In the genomic region with DNA sequence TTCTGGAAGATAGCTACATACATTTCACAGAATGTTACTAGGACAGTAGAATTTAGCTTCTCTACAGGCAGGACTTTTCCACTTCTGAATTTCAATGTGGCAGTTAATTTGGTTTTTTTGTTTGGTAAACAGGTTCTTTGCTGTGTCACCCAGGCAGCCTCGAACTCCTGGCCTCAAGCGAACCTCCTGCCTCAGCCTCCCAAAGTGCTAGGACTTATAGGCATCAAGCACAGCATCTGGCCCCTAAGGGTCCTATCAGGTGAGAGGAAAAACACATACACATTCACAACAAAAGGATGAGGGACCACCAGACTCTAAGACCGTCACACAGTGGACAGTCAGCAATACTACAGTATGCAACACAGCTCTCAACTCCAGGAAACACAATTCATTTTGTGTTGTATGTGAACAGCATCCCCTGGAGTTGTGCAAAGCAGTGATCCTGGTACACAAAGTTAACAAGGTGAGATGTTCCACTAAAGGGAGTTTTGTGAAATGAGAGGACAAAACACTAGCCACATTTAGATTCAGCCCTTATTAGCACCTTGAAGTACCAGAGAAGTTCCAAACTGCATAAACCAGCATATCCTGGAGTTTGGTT, we compare ENCODE assay signal across 22 cellular contexts. TPM values are rescaled to one million over a fixed set of nuclear protein-coding genes. Genes with fewer than 3 reads are reported as not detected.
DNase-seq lines count a peak whose midpoint lies in the region; ATAC-seq, FAIRE-seq and TF ChIP-seq lines count a peak whose summit lies in the region.
"Had no signal": no experiment of that assay in that cellular context is flagged by ENCODE, and none has a peak within 500 bp of the region (broad histone marks: within the 10 kb centered on the region; RNA-seq: fewer than 3 reads in every experiment).

No MANE protein-coding gene starts in this region.

- H3T11ph ChIP-seq in H9 (ENCODE audit: low read length), result no peak overlapping the region

- no peaks in the 10 kb centered on the region for H3K9me3 Mint-ChIP-seq in H9
- no peaks in the 10 kb centered on the region for H3K9me3 Mint-ChIP-seq in activated CD8-positive, alpha-beta memory T cell treated with anti-CD3 and anti-CD28 coated beads, Interleukin-2, amount 10 ng/mL, durations not matched to agents 7 days and 5 days (ENCODE audit: low read depth)
- H3K9me3 Mint-ChIP-seq: activated T-helper 17 cell treated with anti-CD3 and anti-CD28 coated beads, Interleukin-2, amount 50 U/mL, for 72 hours; dendritic cell treated with granulocyte-macrophage colony-stimulating factor and Interleukin-4, amounts not matched to agents 40 ng/mL and 50 ng/mL, for 4 days; immature natural killer cell had no signal

- TF ChIP-seq POLR2A in K562 (conservative IDR thresholded peaks at IDR 0.05), result no peak

- no peaks in the 10 kb centered on the region for H3K9me2 ChIP-seq in DOHH2 (replicated peaks; ENCODE audit: control insufficient read depth, low read length)

- in situ Hi-C loops in K562 (cut with MboI), result no loop called here

- no peaks in the 10 kb centered on the region for H3K9me1 ChIP-seq in K562 (ENCODE audit: control insufficient read depth, insufficient read depth, low read length)

- no peak overlapping the region for H2BK120ac ChIP-seq in H9 (ENCODE audit: low read depth, low read length, poor library complexity, severe bottlenecking)

- H4K5ac ChIP-seq in H9 (ENCODE audit: insufficient read length, low read depth, low read length), result peak overlapping the region; percentile 37

- H3K79me2 ChIP-seq in DOHH2 (ENCODE audit: control insufficient read depth, low read length) (peaks cover 100% of the 10 kb centered on the region), H9 (ENCODE audit: insufficient read depth, low read length) (peaks cover 3% of the 10 kb centered on the region; the same call in 1 of the 2 replicates), K562 (ENCODE audit: control insufficient read depth, insufficient read depth, low read length) (peaks cover 100% of the 10 kb centered on the region)

- no peak overlapping the region for H3K27ac ChIP-seq in DOHH2 (ENCODE audit: low read depth, low read length)
- H3K27ac ChIP-seq in H9 (ENCODE audit: insufficient read length, low read depth, low read length), result no peak overlapping the region
- no peak overlapping the region for H3K27ac ChIP-seq in K562 (ENCODE audit: extremely low read depth, low read depth, low read length)
- H3K27ac ChIP-seq: left ventricle myocardium inferior, neural progenitor cell, upper lobe of left lung had no signal

- H3K56ac ChIP-seq in H9 (ENCODE audit: insufficient read length, low read depth, low read length), result no peak overlapping the region

- H3K9me3 ChIP-seq in DOHH2 (ENCODE audit: control insufficient read depth, insufficient read depth, low read length) (no peaks in the 10 kb centered on the region), H9 (ENCODE audit: control insufficient read depth, low read depth, low read length) (no peaks in the 10 kb centered on the region), K562 (replicated peaks; ENCODE audit: control insufficient read depth, insufficient read depth, low read depth, low read length) (no peaks in the 10 kb centered on the region)
- H3K9me3 ChIP-seq: HAP-1, left ventricle myocardium inferior, upper lobe of left lung had no signal

- no peak for TF ChIP-seq RAD21 in K562 (CRISPR knock-in tag; conservative IDR thresholded peaks at IDR 0.05 in 1 of 2, IDR thresholded peaks at IDR 0.05 in 1 of 2)

- peaks cover 61% of the 10 kb centered on the region for H3K4me1 ChIP-seq in DOHH2 (ENCODE audit: control insufficient read depth, low read length)
- H3K4me1 ChIP-seq in H9 (ENCODE audit: insufficient read depth, low read length), result no peaks in the 10 kb centered on the region; the same call in 1 of the 2 replicates
- H3K4me1 ChIP-seq in K562 (replicated peaks in 1 of 2; ENCODE audit: control insufficient read depth in 2 of 2, insufficient read depth in 2 of 2, low read length in 2 of 2), result peaks cover 2 to 3% of the 10 kb centered on the region in 2 experiments; a peak in 1 of 5 replicates

- no peaks in the 10 kb centered on the region for H3F3A ChIP-seq in DOHH2 (ENCODE audit: control insufficient read depth, insufficient read depth)

- no peak overlapping the region for H2BK12ac ChIP-seq in H9 (ENCODE audit: insufficient read length, low read depth, low read length)

- H3K27me3 ChIP-seq in DOHH2 (ENCODE audit: control insufficient read depth, low read length) (no peaks in the 10 kb centered on the region), H9 (ENCODE audit: insufficient read depth, low read length) (peaks cover 3% of the 10 kb centered on the region; the same call in 1 of the 2 replicates), K562 (ENCODE audit: control insufficient read depth in 2 of 2, insufficient read depth in 2 of 2, low read length in 2 of 2) (no peaks in the 10 kb centered on the region)
- H3K27me3 ChIP-seq: upper lobe of left lung had no signal

- no peak overlapping the region for H3K23ac ChIP-seq in H9 (ENCODE audit: insufficient read length, low read depth, low read length)

- H3K4me3 ChIP-seq in DOHH2 (ENCODE audit: low read length) (no peak overlapping the region), K562 (no peak overlapping the region), retinal pigment epithelial cell (ENCODE audit: low read length) (no peak overlapping the region)
- H3K4me3 ChIP-seq: HAP-1, left ventricle myocardium inferior, neural progenitor cell, upper lobe of left lung had no signal

- H3K23me2 ChIP-seq in H9 (ENCODE audit: insufficient read length, low read depth, low read length, poor library complexity, severe bottlenecking), result no peaks in the 10 kb centered on the region

- TF ChIP-seq CTCF in DOHH2 (IDR thresholded peaks at IDR 0.05; ENCODE audit: low read depth, low read length, poor library complexity, severe bottlenecking), result peak; percentile 33
- TF ChIP-seq CTCF in H9 (conservative IDR thresholded peaks at IDR 0.05), result peak; percentile 32; the same call in 1 of the 3 replicates
- TF ChIP-seq CTCF in K562 (IDR thresholded peaks at IDR 0.05 in 2 of 3, conservative IDR thresholded peaks at IDR 0.05 in 1 of 3; ENCODE audit: insufficient read depth in 2 of 3, low read depth in 1 of 3, low read length in 3 of 3), result 0 out of 6 replicates have a peak, but pooled peaks of 2 of the 3 experiments have one; percentile 8 to 18
- peak; percentile 2 for TF ChIP-seq CTCF in retinal pigment epithelial cell (conservative IDR thresholded peaks at IDR 0.05; ENCODE audit: low read depth, low read length)

- H3K9ac ChIP-seq in H9 (ENCODE audit: extremely low read depth, insufficient read length, low read length), result no peak overlapping the region
- H3K9ac ChIP-seq in K562 (ENCODE audit: insufficient read depth in 1 of 2, low read depth in 2 of 2, low read length in 2 of 2), result no peak overlapping the region
- H3K9ac ChIP-seq: neural progenitor cell had no signal

- H2AK5ac ChIP-seq in H9 (ENCODE audit: insufficient read length, low read length), result no peak overlapping the region

- H3K4me3 Mint-ChIP-seq in H9, result no peak overlapping the region
- no peak overlapping the region for H3K4me3 Mint-ChIP-seq in activated CD8-positive, alpha-beta memory T cell treated with anti-CD3 and anti-CD28 coated beads, Interleukin-2, amount 10 ng/mL, durations not matched to agents 7 days and 5 days
- H3K4me3 Mint-ChIP-seq: activated CD4-positive, alpha-beta T cell treated with anti-CD3 and anti-CD28 coated beads for 36 hours; activated T-helper 17 cell treated with anti-CD3 and anti-CD28 coated beads, Interleukin-2, amount 50 U/mL, for 72 hours; dendritic cell treated with granulocyte-macrophage colony-stimulating factor and Interleukin-4, amounts not matched to agents 40 ng/mL and 50 ng/mL, for 4 days; immature natural killer cell; neural progenitor cell had no signal

- H4K8ac ChIP-seq in H9 (replicated peaks; ENCODE audit: insufficient read length, low read depth, low read length), result no peak overlapping the region

- H3K79me1 ChIP-seq in H9 (ENCODE audit: insufficient read depth, low read depth, low read length, poor library complexity, severe bottlenecking), result peaks cover 3% of the 10 kb centered on the region

- H3K36me3 Mint-ChIP-seq in H9 (ENCODE audit: insufficient read depth in 1 of 3, low read depth in 3 of 3), result no peaks in the 10 kb centered on the region; a peak in 1 of 7 replicates
- peaks cover 9% of the 10 kb centered on the region for H3K36me3 Mint-ChIP-seq in activated CD8-positive, alpha-beta memory T cell treated with anti-CD3 and anti-CD28 coated beads, Interleukin-2, amount 10 ng/mL, durations not matched to agents 7 days and 5 days
- H3K36me3 Mint-ChIP-seq: immature natural killer cell had no signal

- no peak overlapping the region for H3K18ac ChIP-seq in H9 (ENCODE audit: insufficient read length, low read depth, low read length)

- 0 out of 3 replicates have a peak, but pooled peaks have one; percentile 4 for ATAC-seq in K562
- ATAC-seq in activated CD8-positive, alpha-beta memory T cell treated with anti-CD3 and anti-CD28 coated beads, Interleukin-2, amount 10 ng/mL, durations not matched to agents 7 days and 5 days, result no peak
- no peak for ATAC-seq in GM18870 (IDR thresholded peaks at IDR 0.05; ENCODE audit: unreplicated experiment)
- ATAC-seq: activated CD4-positive, alpha-beta T cell treated with anti-CD3 and anti-CD28 coated beads for 36 hours; activated T-helper 17 cell treated with anti-CD3 and anti-CD28 coated beads, Interleukin-2, amount 50 U/mL, for 72 hours had no signal

- H3K4me2 ChIP-seq in DOHH2 (ENCODE audit: low read length) (no peak overlapping the region), H9 (ENCODE audit: insufficient read depth, insufficient read length, low read length) (no peak overlapping the region), K562 (ENCODE audit: insufficient read depth, low read length) (no peak overlapping the region)
- H3K4me2 ChIP-seq: neural progenitor cell had no signal

- H3K36me3 ChIP-seq in DOHH2 (ENCODE audit: control insufficient read depth, low read length) (peaks cover 23% of the 10 kb centered on the region), K562 (ENCODE audit: control insufficient read depth, insufficient read depth, low read length) (0 out of 3 replicates have a peak, but pooled peaks cover 3% of the 10 kb centered on the region)
- H3K36me3 ChIP-seq: HAP-1, left ventricle myocardium inferior, neural progenitor cell, upper lobe of left lung had no signal

- H3K27ac Mint-ChIP-seq in H9, result no peak overlapping the region
- H3K27ac Mint-ChIP-seq in activated CD8-positive, alpha-beta memory T cell treated with anti-CD3 and anti-CD28 coated beads, Interleukin-2, amount 10 ng/mL, durations not matched to agents 7 days and 5 days, result no peak overlapping the region
- H3K27ac Mint-ChIP-seq: activated CD4-positive, alpha-beta T cell treated with anti-CD3 and anti-CD28 coated beads for 36 hours; activated T-helper 17 cell treated with anti-CD3 and anti-CD28 coated beads, Interleukin-2, amount 50 U/mL, for 72 hours; dendritic cell treated with granulocyte-macrophage colony-stimulating factor and Interleukin-4, amounts not matched to agents 40 ng/mL and 50 ng/mL, for 4 days; neural progenitor cell had no signal

- no peak overlapping the region for H2BK5ac ChIP-seq in H9 (ENCODE audit: insufficient read length, low read length)

- POLR2A ChIA-PET in K562 (lab: Yijun Ruan, JAX), result interaction anchor here (0.7 to 1.2 kb wide), 3 partner anchors 8 to 27 kb away, joined by 3 read pairs; no protein-coding TSS in a partner anchor

- no peak for FAIRE-seq in K562 (lab: Jason Lieb, UNC)
- FAIRE-seq: bronchial epithelial cell, D721Med had no signal

- H4K91ac ChIP-seq in H9 (ENCODE audit: insufficient read length, low read depth, low read length), result no peak overlapping the region

- peaks cover 41% of the 10 kb centered on the region for H4K20me1 ChIP-seq in DOHH2 (ENCODE audit: control insufficient read depth, insufficient read depth, low read depth, low read length)
- H4K20me1 ChIP-seq in H9 (ENCODE audit: control insufficient read depth, insufficient read depth, insufficient read length), result no peaks in the 10 kb centered on the region
- peaks cover 17% of the 10 kb centered on the region; the same call in 1 of the 2 replicates for H4K20me1 ChIP-seq in K562 (replicated peaks; ENCODE audit: control insufficient read depth, insufficient read depth, low read length)

- no peak overlapping the region for H3K14ac ChIP-seq in H9 (ENCODE audit: insufficient read depth, low read length)

- CTCF ChIA-PET in K562 (lab: Yijun Ruan, JAX; ENCODE audit: low intra/inter-chr PET ratio), result no interaction called here
- CTCF ChIA-PET in activated CD8-positive, alpha-beta memory T cell treated with anti-CD3 and anti-CD28 coated beads, Interleukin-2, amount 10 ng/mL, durations not matched to agents 7 days and 5 days (lab: Charles Lee), result interaction anchor here (0.6 kb wide), 1 partner anchor 95 kb away, joined by 3 read pairs; no protein-coding TSS in a partner anchor

- DNase-seq in H9, result no peak
- DNase-seq in K562 (ENCODE audit: extremely low read depth in 1 of 4, low spot score in 3 of 4), result no peak
- no peak for DNase-seq in retinal pigment epithelial cell (ENCODE audit: low read depth)
- DNase-seq in activated CD8-positive, alpha-beta memory T cell treated with anti-CD3 and anti-CD28 coated beads, Interleukin-2, amount 10 ng/mL, durations not matched to agents 7 days and 5 days, result no peak
- DNase-seq in activated CD8-positive, alpha-beta memory T cell treated with anti-CD3 and anti-CD28 coated beads, Interleukin-2, amount 50 U/mL, for 4 hours, result no peak
- DNase-seq: activated CD4-positive, alpha-beta T cell treated with anti-CD3 and anti-CD28 coated beads for 36 hours; immature natural killer cell; left ventricle myocardium inferior; NCI-H1105; NCI-H2081; NCI-H510A; SHP77; stimulated activated CD4-positive, alpha-beta T cell treated with anti-CD3 and anti-CD28 coated beads, Interleukin-4, amount 100 ng/mL, for 4 hours; upper lobe of left lung had no signal

- no peak overlapping the region for H2BK15ac ChIP-seq in H9 (ENCODE audit: low read depth, low read length)

- no peak overlapping the region for H2BK20ac ChIP-seq in H9 (ENCODE audit: low read depth, low read length, poor library complexity, severe bottlenecking)

- no TSS peak for BruUV-seq in K562 (replicated peaks; lab: Mats Ljungman, UMichigan)

- intact Hi-C loops in K562 (cut with micrococcal nuclease), result no loop called here

- no CpG with 5 or more reads among the region's 3 CpGs for WGBS in H9 (ENCODE audit: extremely low coverage, insufficient read length, low lambda C conversion rate)
- 90% methylated on average over 3 of the region's 3 CpGs for WGBS in K562 (ENCODE audit: insufficient coverage, low coverage, missing lambda C conversion rate)

- peaks cover 4 to 10% of the 10 kb centered on the region in 2 experiments for H3K4me1 Mint-ChIP-seq in H9
- H3K4me1 Mint-ChIP-seq in activated CD8-positive, alpha-beta memory T cell treated with anti-CD3 and anti-CD28 coated beads, Interleukin-2, amount 10 ng/mL, durations not matched to agents 7 days and 5 days, result peaks cover 26% of the 10 kb centered on the region

- TF ChIP-seq EP300 in K562 (IDR thresholded peaks at IDR 0.05; ENCODE audit: low read length), result no peak

- H2AFZ ChIP-seq in H9 (ENCODE audit: low read length) (no peak overlapping the region), K562 (ENCODE audit: low read depth, low read length) (no peak overlapping the region)
- H2AFZ ChIP-seq: neural progenitor cell had no signal

- no peak overlapping the region for H3K4ac ChIP-seq in H9 (ENCODE audit: low read depth, low read length)

- peaks cover 17% of the 10 kb centered on the region for H3K27me3 Mint-ChIP-seq in H9 (ENCODE audit: low read depth)
- no peaks in the 10 kb centered on the region for H3K27me3 Mint-ChIP-seq in activated CD8-positive, alpha-beta memory T cell treated with anti-CD3 and anti-CD28 coated beads, Interleukin-2, amount 10 ng/mL, durations not matched to agents 7 days and 5 days
- H3K27me3 Mint-ChIP-seq: activated CD4-positive, alpha-beta T cell treated with anti-CD3 and anti-CD28 coated beads for 36 hours; activated T-helper 17 cell treated with anti-CD3 and anti-CD28 coated beads, Interleukin-2, amount 50 U/mL, for 72 hours; dendritic cell treated with granulocyte-macrophage colony-stimulating factor and Interleukin-4, amounts not matched to agents 40 ng/mL and 50 ng/mL, for 4 days had no signal

RNA-seq across cellular contexts. Expression of gene ATP2B1, which starts 6.9 kb away (rescaled TPM):
- 20.6 and 23.4 TPM in 2 replicates for total RNA-seq in H9 (2021)
- 36.0 and 177 TPM in 2 replicates for total RNA-seq in K562 (2011; cell fraction: chromatin; rRNA removed; ENCODE audit: low replicate concordance)
- total RNA-seq in K562 (2011; cell fraction: nucleolus; rRNA removed), result 21.2 and 30.4 TPM in 2 replicates
- 57.1 and 97.8 TPM in 2 replicates for total RNA-seq in K562 (2011; cell fraction: nucleoplasm; rRNA removed)
- 15.4 and 27.9 TPM in 2 replicates for total RNA-seq in K562 (2014; rRNA removed)
- total RNA-seq in K562 (2014; rRNA removed; fragmentation: Illumina TruSeq; extraction: Trizol), result 38.3 and 45.9 TPM in 2 replicates
- total RNA-seq in K562 (2015; rRNA removed; fragmentation: Illumina TruSeq; extraction: Trizol), result 35.0 and 39.0 TPM in 2 replicates
- 27.5 and 27.8 TPM in 2 replicates for total RNA-seq in K562 (2021)
- 17.5 and 22.7 TPM in 2 replicates for polyA plus RNA-seq in K562 (2011; rRNA removed)
- polyA plus RNA-seq in K562 (2011; cell fraction: cytosol; rRNA removed), result 3.3 and 7.2 TPM in 2 replicates
- 19.0 and 29.5 TPM in 2 replicates for polyA plus RNA-seq in K562 (2011; cell fraction: nucleus; rRNA removed)
- polyA plus RNA-seq in K562 (2012), result 12.7 and 20.0 TPM in 2 replicates
- 26.1 and 28.5 TPM in 2 replicates for polyA plus RNA-seq in K562 (2014; fragmentation: Illumina TruSeq; extraction: Trizol)
- 1 to 10 TPM; 8.6 to 9.7 TPM for polyA plus RNA-seq in K562 (2014; fragmentation: Nextera tagmentation; extraction: Ambion mirVana)
- polyA plus RNA-seq in K562 (2014; rRNA removed), result 16.2 and 26.5 TPM in 2 replicates
- polyA minus RNA-seq in K562 (2011; rRNA and poly(A)+ RNA removed), result 50.0 and 57.4 TPM in 2 replicates
- polyA minus RNA-seq in K562 (2011; cell fraction: cytosol; rRNA and poly(A)+ RNA removed), result 18.1 and 19.4 TPM in 2 replicates
- 27.1 and 50.1 TPM in 2 replicates for polyA minus RNA-seq in K562 (2011; cell fraction: nucleus; rRNA and poly(A)+ RNA removed)
- 10 to 100 TPM; 23.2 to 24.5 TPM for total RNA-seq in activated CD8-positive, alpha-beta memory T cell treated with anti-CD3 and anti-CD28 coated beads, Interleukin-2, amount 10 ng/mL, durations not matched to agents 7 days and 5 days
